Comparison of ENCODE assay signal across 8 cellular contexts in the genomic region with DNA sequence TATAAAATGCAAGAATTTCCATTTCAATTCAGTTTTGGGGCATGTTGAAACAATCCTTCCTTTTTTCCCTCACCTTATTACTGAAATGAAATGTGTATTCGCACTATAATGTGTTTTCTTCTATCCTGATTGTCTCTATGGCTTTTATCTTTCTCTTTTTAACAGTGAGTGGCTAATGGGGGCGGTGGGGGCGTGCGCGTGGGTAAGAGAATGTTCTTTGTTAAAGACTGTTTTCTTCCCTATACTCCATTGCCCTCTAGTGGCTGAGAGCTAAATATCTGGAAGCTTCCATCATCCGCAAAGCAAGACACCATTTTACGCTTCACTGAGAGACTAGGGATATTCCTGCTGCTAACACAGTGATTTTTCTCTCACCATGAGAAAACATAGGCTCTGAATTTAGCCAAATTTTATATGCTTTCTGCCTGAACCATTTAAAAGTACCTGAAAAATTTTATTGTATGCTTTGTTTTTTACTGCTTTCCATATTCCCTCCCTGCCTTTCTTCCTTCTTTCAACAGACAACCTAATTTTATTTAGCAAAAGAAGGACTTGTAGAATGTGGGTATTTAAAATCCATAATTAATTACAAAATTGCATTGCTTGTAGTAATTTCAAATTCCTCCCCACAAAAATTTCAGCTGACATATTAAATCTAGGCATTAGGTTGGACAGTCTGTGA.
A peak's percentile ranks its signal among the peaks of the same experiment; 100 is the strongest.
DNase-seq lines count a peak whose midpoint lies in the region; ATAC-seq and TF ChIP-seq lines count a peak whose summit lies in the region.

No MANE protein-coding gene starts in this region.

- H3K36me3 ChIP-seq in transverse colon: no peaks in the 10 kb centered on the region

- DNase-seq in Ammon's horn (ENCODE audit: low spot score): peak; percentile 90
- peak; percentile 61 for DNase-seq in NCI-H2029 treated with DMSO at 0.1 percent for 48 hours (lab: John Stamatoyannopoulos, UW)
- peak; percentile 71 for DNase-seq in epidermal melanocyte (ENCODE audit: insufficient read length, low spot score)
- DNase-seq in middle frontal gyrus (ENCODE audit: extremely low spot score, low spot score): peak; percentile 82
- peak; percentile 8 for DNase-seq in transverse colon

- H3K9me3 ChIP-seq in transverse colon: no peaks in the 10 kb centered on the region

- H3K27me3 ChIP-seq in transverse colon: no peaks in the 10 kb centered on the region

- 4 to 5% methylated on average over 5 to 7 of the region's 7 CpGs for WGBS in transverse colon (ENCODE audit: low coverage in 1 of 2), 2 donors

- H3K27ac ChIP-seq in VCaP (peak overlapping the region; percentile 54; the same call in 1 of the 2 replicates), transverse colon (no peak overlapping the region)

- H3K4me1 ChIP-seq in transverse colon: peaks cover 0 to 7% (median 0%) of the 10 kb centered on the region in 4 donors

- TF ChIP-seq CTCF in VCaP (conservative IDR thresholded peaks at IDR 0.05): peak; percentile 92
- peak; percentile 74 to 85 (median 82) for TF ChIP-seq CTCF in transverse colon (IDR thresholded peaks at IDR 0.05)

- peak overlapping the region in 1 of 4 donors; percentile 1 for H3K4me3 ChIP-seq in transverse colon

- TF ChIP-seq POLR2A in transverse colon (IDR thresholded peaks at IDR 0.05): no peak

- intact Hi-C loops in transverse colon (cut with DNase I; ENCODE audit: low total_unique reads): no loop called here

- in situ Hi-C loops in transverse colon (cut with MboI; ENCODE audit: low pct_ligation_motif_present in 1 of 4, low pct_unique_long_range_greater_than_20kb in 1 of 4, low sequenced_read_pairs in 3 of 4): loop anchor here in 2 of 4 donors (10.0 to 25.0 kb wide), 4 partner anchors 183 to 767 kb away; a partner anchor contains a TSS

- peak; percentile 89 for ATAC-seq in GM18520 (IDR thresholded peaks at IDR 0.05; ENCODE audit: unreplicated experiment)
- peak; percentile 80 for ATAC-seq in HG03045 (IDR thresholded peaks at IDR 0.05; ENCODE audit: unreplicated experiment)

- no peak for TF ChIP-seq EP300 in transverse colon (IDR thresholded peaks at IDR 0.05; ENCODE audit: low read depth)

Comparison
In these comparisons a context has a peak if more than half of its experiments do, and no peak if none do; other contexts are left out.
1. DNase-seq: peak in every context shown above with its lines; median percentile 90 in Ammon's horn; 82 in middle frontal gyrus; 71 in epidermal melanocyte; 61 in NCI-H2029 treated with DMSO at 0.1 percent for 48 hours; 8 in transverse colon.